ENCODE assay signal across 11 cellular contexts in genomic region chr2:154452471-154452870, GRCh38.
"Had no signal": no experiment of that assay in that cellular context is flagged by ENCODE, and none has a peak within 500 bp of the region (broad histone marks: within the 10 kb centered on the region; RNA-seq: fewer than 3 reads in every experiment).

No MANE protein-coding gene starts in this region.

- H3K27ac ChIP-seq: brain microvascular endothelial cell, esophagus muscularis mucosa, foreskin keratinocyte, stomach, thoracic aorta had no signal

- DNase-seq: amniotic stem cell, brain microvascular endothelial cell, left colon, nucleus accumbens, right cardiac atrium, stomach had no signal

- H3K4me3 ChIP-seq: esophagus muscularis mucosa, stomach, thoracic aorta had no signal

- ATAC-seq: activated CD4-positive, CD25-positive, alpha-beta regulatory T cell treated with anti-CD3 and anti-CD28 coated beads, Interleukin-2, amount 50 U/mL, for 24 hours; foreskin keratinocyte; left colon; naive thymus-derived CD8-positive, alpha-beta T cell had no signal
